1 cellular context compared by ENCODE assay signal in the genomic region with DNA sequence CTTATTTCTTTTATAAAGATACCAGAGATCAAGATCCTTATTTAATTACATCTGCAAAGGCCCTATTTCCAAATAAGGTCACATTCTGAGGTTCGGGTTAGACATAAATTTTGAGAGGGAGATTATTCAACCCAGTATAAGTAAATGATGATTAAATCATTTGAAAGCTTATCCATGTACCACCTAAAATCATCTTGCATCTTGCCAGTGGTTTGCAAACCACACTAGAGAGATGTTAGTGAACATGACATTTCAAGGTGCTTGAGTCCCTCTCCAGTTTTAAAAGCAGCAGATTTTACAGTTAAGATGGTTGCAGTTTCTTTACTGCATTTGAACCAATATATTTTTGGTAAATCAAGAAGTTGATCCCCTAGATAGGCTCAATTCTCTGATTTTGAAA.
TF ChIP-seq lines count a peak whose summit lies in the region.

No MANE protein-coding gene starts in this region.

TF ChIP-seq in A549, 52 proteins besides CTCF, POLR2A, EP300 and RAD21:
- TF ChIP-seq RNF2 (IDR thresholded peaks at IDR 0.05; ENCODE audit: borderline replicate concordance, low read depth) (no peak), JUNB (IDR thresholded peaks at IDR 0.05) (no peak), EHMT2 (IDR thresholded peaks at IDR 0.05; ENCODE audit: low read depth) (no peak), KDM5A (IDR thresholded peaks at IDR 0.05) (no peak), HDAC2 (IDR thresholded peaks at IDR 0.05) (no peak)
- TF ChIP-seq, protein P1, sequence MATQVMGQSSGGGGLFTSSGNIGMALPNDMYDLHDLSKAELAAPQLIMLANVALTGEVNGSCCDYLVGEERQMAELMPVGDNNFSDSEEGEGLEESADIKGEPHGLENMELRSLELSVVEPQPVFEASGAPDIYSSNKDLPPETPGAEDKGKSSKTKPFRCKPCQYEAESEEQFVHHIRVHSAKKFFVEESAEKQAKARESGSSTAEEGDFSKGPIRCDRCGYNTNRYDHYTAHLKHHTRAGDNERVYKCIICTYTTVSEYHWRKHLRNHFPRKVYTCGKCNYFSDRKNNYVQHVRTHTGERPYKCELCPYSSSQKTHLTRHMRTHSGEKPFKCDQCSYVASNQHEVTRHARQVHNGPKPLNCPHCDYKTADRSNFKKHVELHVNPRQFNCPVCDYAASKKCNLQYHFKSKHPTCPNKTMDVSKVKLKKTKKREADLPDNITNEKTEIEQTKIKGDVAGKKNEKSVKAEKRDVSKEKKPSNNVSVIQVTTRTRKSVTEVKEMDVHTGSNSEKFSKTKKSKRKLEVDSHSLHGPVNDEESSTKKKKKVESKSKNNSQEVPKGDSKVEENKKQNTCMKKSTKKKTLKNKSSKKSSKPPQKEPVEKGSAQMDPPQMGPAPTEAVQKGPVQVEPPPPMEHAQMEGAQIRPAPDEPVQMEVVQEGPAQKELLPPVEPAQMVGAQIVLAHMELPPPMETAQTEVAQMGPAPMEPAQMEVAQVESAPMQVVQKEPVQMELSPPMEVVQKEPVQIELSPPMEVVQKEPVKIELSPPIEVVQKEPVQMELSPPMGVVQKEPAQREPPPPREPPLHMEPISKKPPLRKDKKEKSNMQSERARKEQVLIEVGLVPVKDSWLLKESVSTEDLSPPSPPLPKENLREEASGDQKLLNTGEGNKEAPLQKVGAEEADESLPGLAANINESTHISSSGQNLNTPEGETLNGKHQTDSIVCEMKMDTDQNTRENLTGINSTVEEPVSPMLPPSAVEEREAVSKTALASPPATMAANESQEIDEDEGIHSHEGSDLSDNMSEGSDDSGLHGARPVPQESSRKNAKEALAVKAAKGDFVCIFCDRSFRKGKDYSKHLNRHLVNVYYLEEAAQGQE (IDR thresholded peaks at IDR 0.05), result no peak
